Comparison of ENCODE assay signal across 8 cellular contexts in genomic region chr6:84763397-84764331, GRCh38. TPM values are rescaled to one million over a fixed set of nuclear protein-coding genes. Genes with fewer than 3 reads are reported as not detected.
A peak's percentile ranks its signal among the peaks of the same experiment; 100 is the strongest.
DNase-seq lines count a peak whose midpoint lies in the region; ATAC-seq and TF ChIP-seq lines count a peak whose summit lies in the region.

No MANE protein-coding gene starts in this region.

- H3K27ac ChIP-seq in breast epithelium = peak overlapping the region; percentile 76 to 90
- peak overlapping the region in 2 of 5 donors; percentile 59 to 63 for H3K27ac ChIP-seq in stomach
- H3K27ac ChIP-seq in effector memory CD4-positive, alpha-beta T cell (ENCODE audit: insufficient read depth, low read length, poor library complexity, severe bottlenecking) = no peak overlapping the region

- POLR2A ChIA-PET in MCF 10A (lab: Yijun Ruan, JAX) = no interaction called here

- H3K4me1 ChIP-seq in breast epithelium (no peaks in the 10 kb centered on the region), stomach (peaks cover 7 to 34% (median 23%) of the 10 kb centered on the region in 4 donors)
- no peaks in the 10 kb centered on the region for H3K4me1 ChIP-seq in effector memory CD4-positive, alpha-beta T cell (ENCODE audit: control insufficient read depth, insufficient read depth, low read length, poor library complexity, severe bottlenecking)

- no peak for ATAC-seq in GM18511 (IDR thresholded peaks at IDR 0.05; ENCODE audit: unreplicated experiment)

- CTCF ChIA-PET in MCF 10A (lab: Yijun Ruan, JAX) = no interaction called here

- TF ChIP-seq POLR2A in breast epithelium (IDR thresholded peaks at IDR 0.05) (no peak), stomach (IDR thresholded peaks at IDR 0.05) (no peak)

- no peaks in the 10 kb centered on the region for H3K27me3 Mint-ChIP-seq in MCF 10A (ENCODE audit: insufficient read depth, unreplicated experiment)

- BruUV-seq in MCF 10A (replicated peaks; lab: Mats Ljungman, UMichigan) = no TSS peak

- no peak overlapping the region for H3K27ac Mint-ChIP-seq in MCF 10A (ENCODE audit: low read depth, unreplicated experiment)

- peaks cover 0 to 84% of the 10 kb centered on the region in 2 donors for H3K27me3 ChIP-seq in breast epithelium
- peaks cover 24 to 99% (median 69%) of the 10 kb centered on the region in 3 donors for H3K27me3 ChIP-seq in stomach
- peaks cover 36% of the 10 kb centered on the region for H3K27me3 ChIP-seq in effector memory CD4-positive, alpha-beta T cell (replicated peaks; ENCODE audit: control insufficient read depth, insufficient read depth, low read length, poor library complexity, severe bottlenecking)

- TF ChIP-seq CTCF in breast epithelium (IDR thresholded peaks at IDR 0.05) (no peak), MCF 10A (IDR thresholded peaks at IDR 0.05; ENCODE audit: unreplicated experiment) (no peak), stomach (IDR thresholded peaks at IDR 0.05) (no peak)

- H3K36me3 Mint-ChIP-seq in MCF 10A (ENCODE audit: insufficient read depth, unreplicated experiment) = no peaks in the 10 kb centered on the region

- intact Hi-C loops in breast epithelium (cut with DNase I; ENCODE audit: low total_unique reads) (no loop called here), MCF 10A (cut with micrococcal nuclease) (no loop called here), stomach (cut with DNase I; ENCODE audit: low total_unique reads) (no loop called here)

- no peak for TF ChIP-seq EP300 in stomach (IDR thresholded peaks at IDR 0.05)

- peak overlapping the region; percentile 58 to 74 (median 59) for H3K4me3 ChIP-seq in breast epithelium
- H3K4me3 ChIP-seq in stomach = peak overlapping the region; percentile 36 to 45 (median 41)
- no peak overlapping the region for H3K4me3 ChIP-seq in effector memory CD4-positive, alpha-beta T cell (ENCODE audit: insufficient read depth, low read depth, low read length, poor library complexity, severe bottlenecking)

- no peaks in the 10 kb centered on the region for H3K4me1 Mint-ChIP-seq in MCF 10A (ENCODE audit: insufficient read depth, unreplicated experiment)

- no peak for DNase-seq in breast epithelium (ENCODE audit: low spot score in 2 of 2)
- DNase-seq in MCF 10A (ENCODE audit: unreplicated experiment) = no peak
- DNase-seq in amniotic epithelial cell (ENCODE audit: low read depth) = peak; percentile 81
- peak; percentile 17 for DNase-seq in inferior parietal cortex (ENCODE audit: extremely low spot score)
- DNase-seq in stomach = no peak
- no peak for DNase-seq in effector memory CD4-positive, alpha-beta T cell
- DNase-seq in occipital lobe (lab: John Stamatoyannopoulos, UW) = no peak

- no peak overlapping the region for H3K4me3 Mint-ChIP-seq in MCF 10A (ENCODE audit: unreplicated experiment)

- 1 to 4% (median 3%) methylated on average over 26 to 97 of the region's 97 CpGs for WGBS in stomach, 5 donors

- H3K9me3 Mint-ChIP-seq in MCF 10A (ENCODE audit: unreplicated experiment) = no peaks in the 10 kb centered on the region

- H3K9me3 ChIP-seq in breast epithelium (no peaks in the 10 kb centered on the region), stomach (peaks cover 0 to 40% (median 9%) of the 10 kb centered on the region in 4 donors)
- no peaks in the 10 kb centered on the region for H3K9me3 ChIP-seq in effector memory CD4-positive, alpha-beta T cell (ENCODE audit: control insufficient read depth, low read length)

- no peaks in the 10 kb centered on the region for H3K36me3 ChIP-seq in breast epithelium
- no peaks in the 10 kb centered on the region for H3K36me3 ChIP-seq in stomach
- no peaks in the 10 kb centered on the region for H3K36me3 ChIP-seq in effector memory CD4-positive, alpha-beta T cell (ENCODE audit: control insufficient read depth, insufficient read depth, low read length)

RNA-seq across cellular contexts. Expression of gene TBX18, which starts 0.7 kb away (rescaled TPM):
- total RNA-seq in breast epithelium (10 to 100 TPM in 2 of 3 donors, 1 to 10 TPM in 1; 8.8 to 20.6 (median 17.0) TPM), MCF 10A (2022) (0.39 and 0.42 TPM in 2 replicates), stomach (1 to 10 TPM in 2 of 5 donors, not detected in 3; 1.0 to 4.6 TPM), occipital lobe (7.8 TPM)
- polyA plus RNA-seq in stomach = under 1 TPM in 2 of 3 donors, not detected in 1; 0.12 to 0.53 TPM

Comparison
In these comparisons a context has a peak if more than half of its experiments do, and no peak if none do; other contexts are left out.
1. DNase-seq: peak in amniotic epithelial cell (single experiment) and inferior parietal cortex (single experiment); none in breast epithelium (0 of 2), MCF 10A (single experiment), stomach (single experiment), effector memory CD4-positive, alpha-beta T cell (0 of 3) and occipital lobe (single experiment).